In genomic region chr17:28760987-28761562, GRCh38 we compare ENCODE assay signal across 9 cellular contexts. TPM values are rescaled to one million over a fixed set of nuclear protein-coding genes. Genes with fewer than 3 reads are reported as not detected.
DNase-seq lines count a peak whose midpoint lies in the region; ATAC-seq and TF ChIP-seq lines count a peak whose summit lies in the region.
"Had no signal": no experiment of that assay in that cellular context is flagged by ENCODE, and none has a peak within 500 bp of the region (broad histone marks: within the 10 kb centered on the region; RNA-seq: fewer than 3 reads in every experiment).

No MANE protein-coding gene starts in this region.

- ATAC-seq in Panc1, result peak; percentile 49
- ATAC-seq in HG03342 (IDR thresholded peaks at IDR 0.05; ENCODE audit: unreplicated experiment), result no peak
- no peak for ATAC-seq in GM21717 (IDR thresholded peaks at IDR 0.05; ENCODE audit: unreplicated experiment)

- H3K27me3 Mint-ChIP-seq in HFFc6 (ENCODE audit: insufficient read depth), result peaks cover 5% of the 10 kb centered on the region

- intact Hi-C loops in Panc1 (cut with micrococcal nuclease; ENCODE audit: unreplicated experiment), result loop anchor here (10.0 kb wide), 1 partner anchor 114 kb away; no protein-coding TSS in a partner anchor
- intact Hi-C loops in prostate gland (cut with DNase I), result loop anchor here (5.0 to 10.0 kb wide), 3 partner anchors 94 to 156 kb away; partner anchors contain the start of genes ERAL1 and FLOT2

- no peak overlapping the region for H3K4me3 Mint-ChIP-seq in HFFc6

- H3K36me3 ChIP-seq in Panc1 (ENCODE audit: control insufficient read depth, insufficient read depth, low read length) (no peaks in the 10 kb centered on the region; the same call in 1 of the 2 replicates), prostate gland (no peaks in the 10 kb centered on the region)

- H3K4me3 ChIP-seq in Panc1 (ENCODE audit: low read depth in 2 of 2, low read length in 2 of 2) (no peak overlapping the region), fibroblast of villous mesenchyme (ENCODE audit: low read depth, low read length) (no peak overlapping the region), prostate gland (no peak overlapping the region)

- peaks cover 26% of the 10 kb centered on the region for H3K4me1 Mint-ChIP-seq in HFFc6 (ENCODE audit: low read depth)

- H3K4me1 ChIP-seq in Panc1 (ENCODE audit: control insufficient read depth, insufficient read depth, low read length) (peaks cover 17% of the 10 kb centered on the region), prostate gland (replicated peaks) (peaks cover 10% of the 10 kb centered on the region)

- CTCF ChIA-PET in Panc1 (lab: Charles Lee), result no interaction called here

- no peaks in the 10 kb centered on the region for H3K9me3 Mint-ChIP-seq in HFFc6

- no peak for TF ChIP-seq POLR2A in prostate gland (IDR thresholded peaks at IDR 0.05)

- TF ChIP-seq CTCF in HFFc6 (IDR thresholded peaks at IDR 0.05) (no peak), Panc1 (IDR thresholded peaks at IDR 0.05) (no peak), fibroblast of villous mesenchyme (IDR thresholded peaks at IDR 0.05; ENCODE audit: insufficient read depth, low read depth, low read length) (no peak), prostate gland (IDR thresholded peaks at IDR 0.05) (no peak)

- BruUV-seq in Panc1 (replicated peaks; lab: Mats Ljungman, UMichigan), result no TSS peak

- in situ Hi-C loops in Panc1 (cut with HindIII; ENCODE audit: low pct_unique_long_range_greater_than_20kb, low sequenced_read_pairs), result loop anchor here (10.0 kb wide), 2 partner anchors 54 to 114 kb away; no protein-coding TSS in a partner anchor

- POLR2A ChIA-PET in Panc1 (lab: Charles Lee), result interaction anchor here (0.5 kb wide), 1 partner anchor 48 kb away, joined by 8 read pairs; no protein-coding TSS in a partner anchor

- H3K9me3 ChIP-seq in Panc1 (ENCODE audit: control insufficient read depth, insufficient read depth, low read depth, low read length), result no peaks in the 10 kb centered on the region
- no peaks in the 10 kb centered on the region for H3K9me3 ChIP-seq in prostate gland

- WGBS in prostate gland, result 13% methylated on average over 7 of the region's 7 CpGs

- no peaks in the 10 kb centered on the region for H3K27me3 ChIP-seq in Panc1 (ENCODE audit: control insufficient read depth, insufficient read depth, low read length)
- H3K27me3 ChIP-seq in prostate gland (replicated peaks; ENCODE audit: insufficient read depth), result no peaks in the 10 kb centered on the region

- H3K27ac ChIP-seq in Panc1 (ENCODE audit: low read length) (no peak overlapping the region), prostate gland (peak overlapping the region; percentile 50 to 51)

- H3K36me3 Mint-ChIP-seq in HFFc6 (ENCODE audit: low read depth), result peaks cover 9% of the 10 kb centered on the region; the same call in 1 of the 2 replicates

- DNase-seq in HFFc6, result peak; percentile 57
- DNase-seq in Panc1 (ENCODE audit: low read depth, low spot score), result no peak
- DNase-seq in fibroblast of villous mesenchyme (ENCODE audit: low read depth), result peak; percentile 58
- peak; percentile 86 for DNase-seq in prostate gland (ENCODE audit: low spot score)
- no peak for DNase-seq in NCI-H1694 treated with DMSO at 0.1 percent for 48 hours (lab: John Stamatoyannopoulos, UW)
- no peak for DNase-seq in activated CD4-positive, CD25-positive, alpha-beta regulatory T cell treated with anti-CD3 and anti-CD28 coated beads, Interleukin-2, amount 50 U/mL, for 72 hours

- H3K27ac Mint-ChIP-seq in HFFc6, result peak overlapping the region; percentile 38

RNA-seq across cellular contexts. Expression of gene TRAF4, which starts 17.3 kb away (rescaled TPM):
- total RNA-seq in HFFc6 (2021; fragmentation: NEBNext Ultra II Directional; extraction: Animal tissue kit (Norgen Biotek cat#: 25700)), result 10 to 100 TPM; 48.0 to 61.3 (median 53.8) TPM
- total RNA-seq in Panc1 (2021; ENCODE audit: unreplicated experiment), result 108 TPM
- polyA plus RNA-seq in Panc1 (2012; ENCODE audit: insufficient read length), result 83.8 TPM
- total RNA-seq in fibroblast of villous mesenchyme, result 37.7 and 64.8 TPM in 2 replicates
- total RNA-seq in prostate gland, result 10 to 100 TPM; 43.1 to 59.8 TPM

RNA-seq across cellular contexts. Expression of gene NEK8, which starts 32.5 kb away (rescaled TPM):
- 1 to 10 TPM; 1.9 to 3.1 (median 2.5) TPM for total RNA-seq in HFFc6 (2021; fragmentation: NEBNext Ultra II Directional; extraction: Animal tissue kit (Norgen Biotek cat#: 25700))
- total RNA-seq in Panc1 (2021; ENCODE audit: unreplicated experiment), result 11.9 TPM
- polyA plus RNA-seq in Panc1 (2012; ENCODE audit: insufficient read length), result 9.1 TPM
- total RNA-seq in fibroblast of villous mesenchyme, result 2.2 and 7.4 TPM in 2 replicates
- 10 to 100 TPM in 1 of 2 donors, 1 to 10 TPM in 1; 5.1 to 13.2 TPM for total RNA-seq in prostate gland

RNA-seq across cellular contexts. Expression of gene TLCD1, which starts 35.0 kb away (rescaled TPM):
- 10 to 100 TPM in 4 of 6 experiments, 1 to 10 TPM in 2; 8.0 to 14.6 (median 11.3) TPM for total RNA-seq in HFFc6 (2021; fragmentation: NEBNext Ultra II Directional; extraction: Animal tissue kit (Norgen Biotek cat#: 25700))
- total RNA-seq in Panc1 (2021; ENCODE audit: unreplicated experiment) (55.7 TPM), fibroblast of villous mesenchyme (6.1 and 8.2 TPM in 2 replicates), prostate gland (10 to 100 TPM in 1 of 2 donors, 1 to 10 TPM in 1; 5.3 to 19.6 TPM)
- polyA plus RNA-seq in Panc1 (2012; ENCODE audit: insufficient read length), result 52.2 TPM
- total RNA-seq: mononuclear cell had no signal

RNA-seq across cellular contexts. Expression of gene RPL23A, which starts 41.3 kb away (rescaled TPM):
- total RNA-seq in HFFc6 (2021; fragmentation: NEBNext Ultra II Directional; extraction: Animal tissue kit (Norgen Biotek cat#: 25700)), result 1,000 to 10,000 TPM; 1,227 to 1,529 (median 1,391) TPM
- 1,475 TPM for total RNA-seq in Panc1 (2021; ENCODE audit: unreplicated experiment)
- 1,113 TPM for polyA plus RNA-seq in Panc1 (2012; ENCODE audit: insufficient read length)
- total RNA-seq in fibroblast of villous mesenchyme, result 336 and 532 TPM in 2 replicates
- 100 to 1,000 TPM; 417 to 657 TPM for total RNA-seq in prostate gland

RNA-seq across cellular contexts. Expression of gene RAB34, which starts 43.4 kb away (rescaled TPM):
- total RNA-seq in HFFc6 (2021; fragmentation: NEBNext Ultra II Directional; extraction: Animal tissue kit (Norgen Biotek cat#: 25700)), result 100 to 1,000 TPM; 161 to 219 (median 192) TPM
- 284 TPM for total RNA-seq in Panc1 (2021; ENCODE audit: unreplicated experiment)
- polyA plus RNA-seq in Panc1 (2012; ENCODE audit: insufficient read length), result 260 TPM
- 148 and 185 TPM in 2 replicates for total RNA-seq in fibroblast of villous mesenchyme
- 100 to 1,000 TPM; 165 to 181 TPM for total RNA-seq in prostate gland

Comparison
In these comparisons a context has a peak if more than half of its experiments do, and no peak if none do; other contexts are left out.
1. DNase-seq: peak in HFFc6 (single experiment), fibroblast of villous mesenchyme (single experiment) and prostate gland (single experiment); none in Panc1 (single experiment), NCI-H1694 treated with DMSO at 0.1 percent for 48 hours (single experiment) and activated CD4-positive, CD25-positive, alpha-beta regulatory T cell treated with anti-CD3 and anti-CD28 coated beads, Interleukin-2, amount 50 U/mL, for 72 hours (single experiment).